Comparison of ENCODE assay signal across 8 cellular contexts in the genomic region with DNA sequence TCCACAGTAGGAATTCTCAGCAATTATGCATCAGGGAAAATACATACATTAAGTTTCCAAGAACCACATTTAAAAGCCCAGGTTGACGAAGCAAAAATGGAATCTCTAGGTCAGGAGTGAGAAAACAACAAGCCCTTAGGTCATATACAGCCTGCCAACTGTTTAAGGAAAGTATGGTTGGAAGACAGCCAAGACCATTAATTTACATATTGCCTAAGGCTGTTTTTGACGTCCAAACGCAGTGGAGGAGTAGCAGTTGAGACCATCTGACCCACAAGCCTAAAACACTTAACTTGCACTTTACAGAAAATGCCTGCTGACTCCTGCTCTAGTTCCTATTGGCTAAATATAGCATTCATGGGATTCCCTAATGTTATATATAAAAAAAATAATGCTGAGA.
A peak's percentile ranks its signal among the peaks of the same experiment; 100 is the strongest.
DNase-seq lines count a peak whose midpoint lies in the region; ATAC-seq, FAIRE-seq and TF ChIP-seq lines count a peak whose summit lies in the region.

No MANE protein-coding gene starts in this region.

- DNase-seq in GM12865 (ENCODE audit: low read depth) = peak; percentile 30
- peak; percentile 22 for DNase-seq in NCI-H510A (lab: John Stamatoyannopoulos, UW)
- DNase-seq in foreskin keratinocyte = peak; percentile 63 to 88
- no peak for DNase-seq in activated T-cell treated with anti-CD3 and anti-CD28 coated beads for 4 hours
- DNase-seq in kidney = no peak
- no peak for DNase-seq in medulla oblongata (ENCODE audit: extremely low spot score)
- DNase-seq in occipital lobe (lab: John Stamatoyannopoulos, UW) = no peak

- ATAC-seq in HG03066 (IDR thresholded peaks at IDR 0.05; ENCODE audit: low read depth, unreplicated experiment) (peak; percentile 77), foreskin keratinocyte (peak; percentile 57)

- H3K27ac ChIP-seq in foreskin keratinocyte (no peak overlapping the region), kidney (ENCODE audit: low read depth in 2 of 2, low read length in 2 of 2) (no peak overlapping the region)

- intact Hi-C loops in kidney (cut with DNase I) = loop anchor here (10.0 kb wide), 1 partner anchor 607 kb away; no protein-coding TSS in a partner anchor

- no peak overlapping the region for H3K4me3 ChIP-seq in GM12865 (ENCODE audit: low read depth, low read length)
- H3K4me3 ChIP-seq in kidney (ENCODE audit: low read length in 2 of 2) = no peak overlapping the region

- TF ChIP-seq CTCF in GM12865 (IDR thresholded peaks at IDR 0.05; ENCODE audit: insufficient read depth, low read depth, low read length, missing control alignments) = no peak
- no peak for TF ChIP-seq CTCF in foreskin keratinocyte (conservative IDR thresholded peaks at IDR 0.05)
- no peak for TF ChIP-seq CTCF in kidney (IDR thresholded peaks at IDR 0.05; ENCODE audit: borderline replicate concordance, extremely low read depth, insufficient read depth)

- no peaks in the 10 kb centered on the region for H3K4me1 ChIP-seq in foreskin keratinocyte
- no peaks in the 10 kb centered on the region for H3K4me1 ChIP-seq in kidney (ENCODE audit: control insufficient read depth in 1 of 2, insufficient read depth in 1 of 2, low read depth in 1 of 2, low read length in 2 of 2)

- H3K36me3 ChIP-seq in kidney (ENCODE audit: control insufficient read depth in 1 of 2, insufficient read depth in 2 of 2, low read length in 2 of 2) = no peaks in the 10 kb centered on the region

- H3K9ac ChIP-seq in kidney (ENCODE audit: low read length in 2 of 2) = no peak overlapping the region

- no peaks in the 10 kb centered on the region for H3K27me3 ChIP-seq in foreskin keratinocyte

- H3K9me3 ChIP-seq in kidney (ENCODE audit: control insufficient read depth in 1 of 2, low read length in 2 of 2) = no peaks in the 10 kb centered on the region

- no peak for FAIRE-seq in kidney (lab: Jason Lieb, UNC)

Comparison
In these comparisons a context has a peak if more than half of its experiments do, and no peak if none do; other contexts are left out.
1. DNase-seq: peak in GM12865 (single experiment), NCI-H510A (single experiment) and foreskin keratinocyte (2 of 2); none in activated T-cell treated with anti-CD3 and anti-CD28 coated beads for 4 hours (single experiment), kidney (single experiment), medulla oblongata (single experiment) and occipital lobe (single experiment).